ENCODE assay signal across 12 cellular contexts in the genomic region with DNA sequence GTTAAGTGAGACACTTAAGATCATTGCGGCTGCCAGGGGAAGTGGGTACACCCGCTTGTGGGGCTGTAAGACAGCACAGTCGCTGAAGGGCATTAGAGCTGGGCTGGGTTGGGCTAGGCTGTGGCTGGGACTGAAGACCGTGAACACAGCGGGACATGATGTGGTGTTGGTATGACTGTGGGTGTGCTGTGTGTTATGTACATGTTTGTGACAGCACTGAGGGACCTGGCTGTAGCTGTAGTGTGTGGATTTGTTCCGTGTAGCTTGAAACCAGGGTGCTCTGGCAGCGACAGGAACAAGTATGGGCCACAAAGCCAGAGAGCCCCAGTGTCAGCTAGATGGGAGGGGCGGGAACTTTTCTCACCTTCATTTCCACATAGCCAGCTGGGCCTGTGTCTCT.
A peak's percentile ranks its signal among the peaks of the same experiment; 100 is the strongest.
DNase-seq lines count a peak whose midpoint lies in the region; ATAC-seq and TF ChIP-seq lines count a peak whose summit lies in the region.
"Had no signal": no experiment of that assay in that cellular context is flagged by ENCODE, and none has a peak within 500 bp of the region (broad histone marks: within the 10 kb centered on the region; RNA-seq: fewer than 3 reads in every experiment).

No MANE protein-coding gene starts in this region.

- H3K4me3 ChIP-seq in thyroid gland (replicated peaks in 1 of 3) = no peak overlapping the region
- no peak overlapping the region for H3K4me3 ChIP-seq in neural progenitor cell

- no peaks in the 10 kb centered on the region for H3K36me3 Mint-ChIP-seq in naive B cell
- H3K36me3 Mint-ChIP-seq in neural progenitor cell = no peaks in the 10 kb centered on the region

- peak; percentile 24 to 30 for DNase-seq in activated CD8-positive, alpha-beta memory T cell treated with anti-CD3 and anti-CD28 coated beads for 4 hours (ENCODE audit: low read depth in 2 of 2)
- no peak for DNase-seq in activated CD8-positive, alpha-beta memory T cell treated with anti-CD3 and anti-CD28 coated beads for 24 hours
- DNase-seq in activated effector memory CD4-positive, alpha-beta T cell treated with Interleukin-2 at 50 U/mL for 16 hours = peak; percentile 50
- DNase-seq in naive B cell = no peak
- DNase-seq in thyroid gland = peak; percentile 51 to 53
- DNase-seq in dedifferentiated amniotic fluid mesenchymal stem cell (ENCODE audit: extremely low spot score) = no peak
- no peak for DNase-seq in neural progenitor cell (ENCODE audit: low spot score)
- DNase-seq: amygdala, MM.1S, NCI-H69 had no signal

- H3K27ac ChIP-seq in thyroid gland (peak overlapping the region in 1 of 3 donors; percentile 7), neural progenitor cell (no peak overlapping the region)

- WGBS in thyroid gland, 2 donors = 20 to 26% methylated on average over 5 of the region's 8 CpGs

- H3K9me3 ChIP-seq in thyroid gland = no peaks in the 10 kb centered on the region
- H3K9me3 ChIP-seq in neural progenitor cell (ENCODE audit: low read depth) = no peaks in the 10 kb centered on the region

- no peak for TF ChIP-seq POLR2A in thyroid gland (IDR thresholded peaks at IDR 0.05)

- peaks cover 15% of the 10 kb centered on the region for H3F3A ChIP-seq in neural progenitor cell (ENCODE audit: low read depth)

- no peak overlapping the region for H3K27ac Mint-ChIP-seq in naive B cell
- no peak overlapping the region for H3K27ac Mint-ChIP-seq in neural progenitor cell

- ATAC-seq in naive B cell (ENCODE audit: low read depth in 2 of 2) = peak; percentile 54 to 82
- no peak for ATAC-seq in GM19395 (IDR thresholded peaks at IDR 0.05; ENCODE audit: unreplicated experiment)
- ATAC-seq: HCT116 had no signal

- no peaks in the 10 kb centered on the region for H3K36me3 ChIP-seq in thyroid gland
- no peaks in the 10 kb centered on the region for H3K36me3 ChIP-seq in neural progenitor cell

- H3K79me2 ChIP-seq in neural progenitor cell (ENCODE audit: low read depth) = no peaks in the 10 kb centered on the region

- H3K4me3 Mint-ChIP-seq in naive B cell (no peak overlapping the region), neural progenitor cell (no peak overlapping the region)

- H3K4me1 Mint-ChIP-seq in naive B cell = no peaks in the 10 kb centered on the region
- H3K4me1 Mint-ChIP-seq in neural progenitor cell = peaks cover 44% of the 10 kb centered on the region

- H3K9me3 Mint-ChIP-seq in naive B cell (no peaks in the 10 kb centered on the region), neural progenitor cell (peaks cover 11% of the 10 kb centered on the region)

- no peaks in the 10 kb centered on the region for H4K20me1 ChIP-seq in neural progenitor cell (ENCODE audit: low read depth)

- TF ChIP-seq CTCF in thyroid gland (IDR thresholded peaks at IDR 0.05) = no peak
- TF ChIP-seq CTCF in neural progenitor cell (IDR thresholded peaks at IDR 0.05) = no peak

- peaks cover 0 to 14% (median 11%) of the 10 kb centered on the region in 3 donors for H3K27me3 Mint-ChIP-seq in naive B cell
- H3K27me3 Mint-ChIP-seq in neural progenitor cell (ENCODE audit: insufficient read depth, low read depth) = peaks cover 13% of the 10 kb centered on the region

- peaks cover 0 to 16% of the 10 kb centered on the region in 2 donors for H3K4me1 ChIP-seq in thyroid gland
- peaks cover 9% of the 10 kb centered on the region for H3K4me1 ChIP-seq in neural progenitor cell

- H3K27me3 ChIP-seq in thyroid gland (no peaks in the 10 kb centered on the region), neural progenitor cell (no peaks in the 10 kb centered on the region)

- no peak overlapping the region for H2AFZ ChIP-seq in neural progenitor cell (replicated peaks)

- H3K9ac ChIP-seq in neural progenitor cell = no peak overlapping the region

- no peak overlapping the region for H3K4me2 ChIP-seq in neural progenitor cell

- intact Hi-C loops in thyroid gland (cut with DNase I) = no loop called here

Comparison
In these comparisons a context has a peak if more than half of its experiments do, and no peak if none do; other contexts are left out.
1. DNase-seq: peak in activated CD8-positive, alpha-beta memory T cell treated with anti-CD3 and anti-CD28 coated beads for 4 hours (2 of 2), activated effector memory CD4-positive, alpha-beta T cell treated with Interleukin-2 at 50 U/mL for 16 hours (single experiment) and thyroid gland (2 of 2); none in activated CD8-positive, alpha-beta memory T cell treated with anti-CD3 and anti-CD28 coated beads for 24 hours (single experiment), naive B cell (single experiment), dedifferentiated amniotic fluid mesenchymal stem cell (single experiment) and neural progenitor cell (single experiment).